In genomic region chr11:126008956-126009355, GRCh38 we compare ENCODE assay signal across 28 cellular contexts.
"Had no signal": no experiment of that assay in that cellular context is flagged by ENCODE, and none has a peak within 500 bp of the region (broad histone marks: within the 10 kb centered on the region; RNA-seq: fewer than 3 reads in every experiment).

No MANE protein-coding gene starts in this region.

- H3K27ac Mint-ChIP-seq: activated CD4-positive, alpha-beta T cell treated with anti-CD3 and anti-CD28 coated beads for 36 hours; activated CD4-positive, alpha-beta T cell treated with anti-CD3 and anti-CD28 coated beads, Interleukin-2, amount 10 ng/mL, durations not matched to agents 7 days and 5 days; activated CD8-positive, alpha-beta T cell treated with anti-CD3 and anti-CD28 coated beads, Interleukin-2, amount 10 ng/mL, durations not matched to agents 7 days and 5 days; activated naive CD4-positive, alpha-beta T cell treated with anti-CD3 and anti-CD28 coated beads, Interleukin-2, amount 50 U/mL, for 24 hours; activated naive CD8-positive, alpha-beta T cell treated with anti-CD3 and anti-CD28 coated beads, Interleukin-2, amount 10 ng/mL, durations not matched to agents 7 days and 5 days; activated T-cell treated with anti-CD3 and anti-CD28 coated beads, Interleukin-2, amount 50 U/mL, for 24 hours; activated T-helper 2 cell treated with anti-CD3 and anti-CD28 coated beads, Interferon-gamma antibody, Interleukin-2, Interleukin-4, amounts not matched to agents 10 μg/mL and 5 μg/mL and 100 μg/mL, durations not matched to agents 14 hours and 24 hours and 36 hours; T-helper 1 cell treated with Interleukin-12 subunit alpha and Interleukin-12 subunit beta and Interleukin-4 antibody, amounts not matched to agents 30 μg/mL and 1 μg/mL, for 36 hours; T-helper 2 cell treated with Interferon-gamma antibody and Interleukin-4, amounts not matched to agents 5 μg/mL and 100 μg/mL, for 36 hours had no signal

- H3K9me3 ChIP-seq: ascending aorta, breast epithelium had no signal

- H3K4me3 ChIP-seq: ascending aorta, breast epithelium had no signal

- DNase-seq: activated CD4-positive, alpha-beta T cell treated with anti-CD3 and anti-CD28 coated beads for 36 hours; activated CD4-positive, alpha-beta T cell treated with anti-CD3 and anti-CD28 coated beads, Interleukin-2, amount 10 ng/mL, durations not matched to agents 7 days and 5 days; activated CD4-positive, alpha-beta T cell treated with anti-CD3 and anti-CD28 coated beads, Interleukin-2, amount 50 U/mL, for 48 hours; activated CD8-positive, alpha-beta T cell treated with anti-CD3 and anti-CD28 coated beads, Interleukin-2, amount 10 ng/mL, durations not matched to agents 7 days and 5 days; activated gamma-delta T cell; activated naive CD4-positive, alpha-beta T cell treated with Interleukin-2 at 50 U/mL for 16 hours; activated naive CD8-positive, alpha-beta T cell treated with anti-CD3 and anti-CD28 coated beads, Interleukin-2, amount 10 ng/mL, durations not matched to agents 7 days and 5 days; activated T-cell treated with anti-CD3 and anti-CD28 coated beads, Interleukin-2, amount 50 U/mL, for 24 hours; amygdala; cerebellar nuclear complex; Karpas-422; MV-4-11; NCI-H1092; NCI-H1436 treated with DMSO at 0.1 percent for 48 hours; NCI-H1694 treated with DMSO at 0.1 percent for 48 hours; NCI-H2029; NCI-H510A; NCI-H526; NCI-H748 treated with DMSO at 0.1 percent for 48 hours; NK-92 treated with Interleukin-12 subunit alpha and Interleukin-12 subunit beta, amount 100 ng/mL, for 24 hours; Right ventricle myocardium superior had no signal

- H3K4me1 Mint-ChIP-seq: activated CD4-positive, alpha-beta T cell treated with anti-CD3 and anti-CD28 coated beads for 36 hours; activated CD4-positive, alpha-beta T cell treated with anti-CD3 and anti-CD28 coated beads, Interleukin-2, amount 10 ng/mL, durations not matched to agents 7 days and 5 days; activated naive CD4-positive, alpha-beta T cell treated with anti-CD3 and anti-CD28 coated beads, Interleukin-2, amount 50 U/mL, for 24 hours; activated naive CD8-positive, alpha-beta T cell treated with anti-CD3 and anti-CD28 coated beads, Interleukin-2, amount 10 ng/mL, durations not matched to agents 7 days and 5 days had no signal

- H3K36me3 ChIP-seq: ascending aorta, breast epithelium had no signal

- H3K27me3 Mint-ChIP-seq: activated CD4-positive, alpha-beta T cell treated with anti-CD3 and anti-CD28 coated beads for 36 hours; activated CD4-positive, alpha-beta T cell treated with anti-CD3 and anti-CD28 coated beads, Interleukin-2, amount 10 ng/mL, durations not matched to agents 7 days and 5 days; activated naive CD4-positive, alpha-beta T cell treated with anti-CD3 and anti-CD28 coated beads, Interleukin-2, amount 50 U/mL, for 24 hours; activated naive CD8-positive, alpha-beta T cell treated with anti-CD3 and anti-CD28 coated beads, Interleukin-2, amount 10 ng/mL, durations not matched to agents 7 days and 5 days; activated T-cell treated with anti-CD3 and anti-CD28 coated beads, Interleukin-2, amount 50 U/mL, for 24 hours had no signal

- H3K27ac ChIP-seq: ascending aorta, breast epithelium had no signal

- H3K4me3 Mint-ChIP-seq: activated CD4-positive, alpha-beta T cell treated with anti-CD3 and anti-CD28 coated beads for 36 hours; activated CD4-positive, alpha-beta T cell treated with anti-CD3 and anti-CD28 coated beads, Interleukin-2, amount 10 ng/mL, durations not matched to agents 7 days and 5 days; activated CD8-positive, alpha-beta T cell treated with anti-CD3 and anti-CD28 coated beads, Interleukin-2, amount 10 ng/mL, durations not matched to agents 7 days and 5 days; activated naive CD4-positive, alpha-beta T cell treated with anti-CD3 and anti-CD28 coated beads, Interleukin-2, amount 50 U/mL, for 24 hours; activated naive CD8-positive, alpha-beta T cell treated with anti-CD3 and anti-CD28 coated beads, Interleukin-2, amount 10 ng/mL, durations not matched to agents 7 days and 5 days; activated T-cell treated with anti-CD3 and anti-CD28 coated beads, Interleukin-2, amount 50 U/mL, for 24 hours; T-helper 1 cell treated with Interleukin-12 subunit alpha and Interleukin-12 subunit beta and Interleukin-4 antibody, amounts not matched to agents 30 μg/mL and 1 μg/mL, for 36 hours; T-helper 2 cell treated with Interferon-gamma antibody and Interleukin-4, amounts not matched to agents 5 μg/mL and 100 μg/mL, for 36 hours had no signal

- H3K36me3 Mint-ChIP-seq: activated naive CD4-positive, alpha-beta T cell treated with anti-CD3 and anti-CD28 coated beads, Interleukin-2, amount 50 U/mL, for 24 hours; activated naive CD8-positive, alpha-beta T cell treated with anti-CD3 and anti-CD28 coated beads, Interleukin-2, amount 10 ng/mL, durations not matched to agents 7 days and 5 days had no signal

- H3K27me3 ChIP-seq: ascending aorta, breast epithelium had no signal

- H3K4me1 ChIP-seq: ascending aorta, breast epithelium had no signal

- H3K9me3 Mint-ChIP-seq: activated CD4-positive, alpha-beta T cell treated with anti-CD3 and anti-CD28 coated beads, Interleukin-2, amount 10 ng/mL, durations not matched to agents 7 days and 5 days; activated naive CD4-positive, alpha-beta T cell treated with anti-CD3 and anti-CD28 coated beads, Interleukin-2, amount 50 U/mL, for 24 hours; activated naive CD8-positive, alpha-beta T cell treated with anti-CD3 and anti-CD28 coated beads, Interleukin-2, amount 10 ng/mL, durations not matched to agents 7 days and 5 days; activated T-cell treated with anti-CD3 and anti-CD28 coated beads, Interleukin-2, amount 50 U/mL, for 24 hours; activated T-helper 2 cell treated with anti-CD3 and anti-CD28 coated beads, Interferon-gamma antibody, Interleukin-2, Interleukin-4, amounts not matched to agents 10 μg/mL and 5 μg/mL and 100 μg/mL, durations not matched to agents 14 hours and 24 hours and 36 hours; T-helper 1 cell treated with Interleukin-12 subunit alpha and Interleukin-12 subunit beta and Interleukin-4 antibody, amounts not matched to agents 30 μg/mL and 1 μg/mL, for 36 hours; T-helper 2 cell treated with Interferon-gamma antibody and Interleukin-4, amounts not matched to agents 5 μg/mL and 100 μg/mL, for 36 hours had no signal

- ATAC-seq: activated CD4-positive, alpha-beta T cell treated with anti-CD3 and anti-CD28 coated beads for 36 hours; activated CD4-positive, CD25-positive, alpha-beta regulatory T cell treated with anti-CD3 and anti-CD28 coated beads, Interleukin-2, amount 50 U/mL, for 24 hours; activated CD8-positive, alpha-beta T cell treated with anti-CD3 and anti-CD28 coated beads, Interleukin-2, amount 10 ng/mL, durations not matched to agents 7 days and 5 days had no signal
